ENCODE assay signal across 1 cellular context in the genomic region with DNA sequence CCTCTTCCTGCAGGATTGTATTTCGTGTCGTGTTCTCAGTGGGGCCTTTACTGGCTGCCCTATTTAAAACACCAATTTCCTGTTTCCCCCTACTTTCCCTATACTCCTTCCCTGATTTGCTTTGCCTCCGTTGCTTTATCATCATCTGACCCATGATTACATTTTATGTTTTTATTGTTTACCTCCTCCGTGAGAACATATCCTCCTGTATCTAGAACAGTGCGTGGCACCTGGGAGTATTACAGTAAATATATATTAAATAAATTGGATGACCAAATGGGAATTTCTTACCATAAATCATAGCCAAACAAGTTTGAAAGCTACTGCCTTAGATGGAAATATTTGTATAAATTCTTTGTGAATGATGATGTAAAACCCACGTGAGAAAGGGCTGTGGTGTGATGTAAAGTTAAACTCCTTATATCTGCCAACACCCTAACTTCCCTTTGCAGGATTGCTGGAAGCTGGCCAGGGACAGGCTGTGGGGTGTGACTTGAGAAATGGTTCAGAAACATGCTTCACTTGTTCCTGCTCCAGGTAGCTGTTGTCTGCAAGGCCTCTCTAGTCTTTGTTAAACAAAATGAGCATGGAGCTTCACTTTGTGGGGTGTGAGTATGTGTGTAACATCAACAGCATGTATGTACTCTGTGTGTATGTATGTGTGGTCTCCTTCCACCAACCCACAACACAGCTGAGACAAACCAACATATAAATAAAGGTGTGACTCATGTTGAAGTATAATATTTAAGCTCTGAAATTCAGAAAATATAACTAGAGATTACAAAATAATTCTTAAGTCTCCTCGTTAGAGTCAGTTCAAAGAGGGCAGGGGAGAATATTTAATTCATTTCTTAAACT.
TF ChIP-seq lines count a peak whose summit lies in the region.

No MANE protein-coding gene starts in this region.

TF ChIP-seq in SK-N-SH, 30 proteins besides CTCF, POLR2A, EP300 and RAD21 (continued from another document):
- TF ChIP-seq MEF2A (IDR thresholded peaks at IDR 0.05; ENCODE audit: borderline replicate concordance, low read depth) (no peak), EZH2phosphoT487 (IDR thresholded peaks at IDR 0.05; ENCODE audit: borderline replicate concordance, low read depth) (no peak), POLR2AphosphoS5 (IDR thresholded peaks at IDR 0.05; ENCODE audit: low read depth, low read length) (no peak), NFIC (IDR thresholded peaks at IDR 0.05; ENCODE audit: borderline replicate concordance) (no peak), GATA2 (CRISPR knock-in tag; IDR thresholded peaks at IDR 0.05) (no peak), NRF1 (IDR thresholded peaks at IDR 0.05; ENCODE audit: low read depth, low read length) (no peak)
